In genomic region chr12:11825278-11825677, GRCh38 we compare ENCODE assay signal across 21 cellular contexts.
A peak's percentile ranks its signal among the peaks of the same experiment; 100 is the strongest.
DNase-seq lines count a peak whose midpoint lies in the region; ATAC-seq, FAIRE-seq and TF ChIP-seq lines count a peak whose summit lies in the region.
"Had no signal": no experiment of that assay in that cellular context is flagged by ENCODE, and none has a peak within 500 bp of the region (broad histone marks: within the 10 kb centered on the region; RNA-seq: fewer than 3 reads in every experiment).

No MANE protein-coding gene starts in this region.

- no peaks in the 10 kb centered on the region for H3K9me3 ChIP-seq in neural progenitor cell (ENCODE audit: low read depth)
- H3K9me3 ChIP-seq: MG63, upper lobe of right lung had no signal

- H3K36me3 ChIP-seq in neural progenitor cell: no peaks in the 10 kb centered on the region
- H3K36me3 ChIP-seq: cardiac muscle cell, MG63, upper lobe of right lung had no signal

- peaks cover 51% of the 10 kb centered on the region for H3F3A ChIP-seq in neural progenitor cell (ENCODE audit: low read depth)

- H3K4me1 Mint-ChIP-seq in activated CD4-positive, alpha-beta T cell treated with anti-CD3 and anti-CD28 coated beads, Interleukin-2, amount 10 ng/mL, durations not matched to agents 24 days and 14 days: peaks cover 47% of the 10 kb centered on the region
- peaks cover 36% of the 10 kb centered on the region for H3K4me1 Mint-ChIP-seq in WTC11
- peaks cover 36% of the 10 kb centered on the region for H3K4me1 Mint-ChIP-seq in neural progenitor cell

- intact Hi-C loops in activated CD4-positive, alpha-beta T cell treated with anti-CD3 and anti-CD28 coated beads, Interleukin-2, amount 10 ng/mL, durations not matched to agents 24 days and 14 days (cut with micrococcal nuclease): no loop called here

- H3K36me3 Mint-ChIP-seq in activated CD4-positive, alpha-beta T cell treated with anti-CD3 and anti-CD28 coated beads, Interleukin-2, amount 10 ng/mL, durations not matched to agents 24 days and 14 days (ENCODE audit: low read depth): peaks cover 39% of the 10 kb centered on the region
- peaks cover 4% of the 10 kb centered on the region; the same call in 1 of the 2 replicates for H3K36me3 Mint-ChIP-seq in WTC11
- peaks cover 1% of the 10 kb centered on the region for H3K36me3 Mint-ChIP-seq in neural progenitor cell

- H3K27ac ChIP-seq in neural progenitor cell: no peak overlapping the region
- H3K27ac ChIP-seq: HL-60, SK-N-MC, upper lobe of right lung had no signal

- peak overlapping the region; percentile 12 for H3K4me2 ChIP-seq in neural progenitor cell

- peaks cover 4% of the 10 kb centered on the region for H3K9me3 Mint-ChIP-seq in activated CD4-positive, alpha-beta T cell treated with anti-CD3 and anti-CD28 coated beads, Interleukin-2, amount 10 ng/mL, durations not matched to agents 24 days and 14 days
- H3K9me3 Mint-ChIP-seq in WTC11 (peaks cover 3% of the 10 kb centered on the region; the same call in 1 of the 2 replicates), neural progenitor cell (no peaks in the 10 kb centered on the region)
- H3K9me3 Mint-ChIP-seq: T-helper 2 cell treated with Interferon-gamma antibody and Interleukin-4, amounts not matched to agents 5 μg/mL and 100 μg/mL, for 36 hours had no signal

- POLR2A ChIA-PET in WTC11 (lab: Charles Lee): no interaction called here

- H4K20me1 ChIP-seq in neural progenitor cell (ENCODE audit: low read depth): no peaks in the 10 kb centered on the region

- no peak for ATAC-seq in WTC11
- ATAC-seq: Panc1, upper lobe of right lung had no signal

- no peak overlapping the region for H3K4me3 ChIP-seq in neural progenitor cell
- H3K4me3 ChIP-seq: cardiac muscle cell, MG63, SK-N-MC, upper lobe of right lung had no signal

- TF ChIP-seq POLR2A in GM12892 (IDR thresholded peaks at IDR 0.05; ENCODE audit: low read depth, low read length): no peak

- CTCF ChIA-PET in WTC11 (lab: Charles Lee): interaction anchor here (0.7 to 1.2 kb wide), 3 partner anchors 26 to 208 kb away, joined by 3 to 5 read pairs (median 4); no protein-coding TSS in a partner anchor

- H3K27me3 Mint-ChIP-seq in activated CD4-positive, alpha-beta T cell treated with anti-CD3 and anti-CD28 coated beads, Interleukin-2, amount 10 ng/mL, durations not matched to agents 24 days and 14 days: no peaks in the 10 kb centered on the region
- H3K27me3 Mint-ChIP-seq in WTC11 (ENCODE audit: low read depth): no peaks in the 10 kb centered on the region
- no peaks in the 10 kb centered on the region for H3K27me3 Mint-ChIP-seq in neural progenitor cell (ENCODE audit: insufficient read depth, low read depth)

- peak; percentile 27 for FAIRE-seq in GM12892 (lab: Jason Lieb, UNC)

- no peaks in the 10 kb centered on the region for H3K27me3 ChIP-seq in neural progenitor cell
- H3K27me3 ChIP-seq: cardiac muscle cell, MG63, upper lobe of right lung had no signal

- peak overlapping the region; percentile 82 for H3K27ac Mint-ChIP-seq in activated CD4-positive, alpha-beta T cell treated with anti-CD3 and anti-CD28 coated beads, Interleukin-2, amount 10 ng/mL, durations not matched to agents 24 days and 14 days
- H3K27ac Mint-ChIP-seq in WTC11 (peak overlapping the region; percentile 46), neural progenitor cell (peak overlapping the region; percentile 40)
- H3K27ac Mint-ChIP-seq: T-helper 2 cell treated with Interferon-gamma antibody and Interleukin-4, amounts not matched to agents 5 μg/mL and 100 μg/mL, for 36 hours had no signal

- H3K9ac ChIP-seq in neural progenitor cell: no peak overlapping the region

- no peak for TF ChIP-seq CTCF in WTC11 (IDR thresholded peaks at IDR 0.05)
- no peak for TF ChIP-seq CTCF in neural progenitor cell (IDR thresholded peaks at IDR 0.05)

- DNase-seq in activated CD4-positive, alpha-beta T cell treated with anti-CD3 and anti-CD28 coated beads, Interleukin-2, amount 10 ng/mL, durations not matched to agents 24 days and 14 days: no peak
- DNase-seq in activated CD4-positive, alpha-beta T cell treated with anti-CD3 and anti-CD28 coated beads for 4 hours: no peak
- DNase-seq in GM12892 (ENCODE audit: insufficient read length) (no peak), WTC11 (ENCODE audit: low spot score) (no peak), neural progenitor cell (ENCODE audit: low spot score) (no peak), OCI-M2 (lab: John Stamatoyannopoulos, UW; ENCODE audit: unreplicated experiment) (no peak), middle frontal gyrus (ENCODE audit: extremely low spot score, low spot score) (no peak), putamen (ENCODE audit: low spot score) (no peak)
- DNase-seq: GOT3; IMR-90; MG63; NCI-H1694; NCI-H226; NCI-H82; stimulated activated CD4-positive, alpha-beta T cell treated with anti-CD3 and anti-CD28 coated beads, Interleukin-4, amount 100 ng/mL, for 24 hours; upper lobe of right lung had no signal

- H3K4me3 Mint-ChIP-seq in activated CD4-positive, alpha-beta T cell treated with anti-CD3 and anti-CD28 coated beads, Interleukin-2, amount 10 ng/mL, durations not matched to agents 24 days and 14 days: peak overlapping the region; percentile 5
- H3K4me3 Mint-ChIP-seq in WTC11 (no peak overlapping the region), neural progenitor cell (no peak overlapping the region)
- H3K4me3 Mint-ChIP-seq: T-helper 2 cell treated with Interferon-gamma antibody and Interleukin-4, amounts not matched to agents 5 μg/mL and 100 μg/mL, for 36 hours had no signal

- H3K4me1 ChIP-seq in neural progenitor cell: peaks cover 84% of the 10 kb centered on the region

- no peaks in the 10 kb centered on the region for H3K79me2 ChIP-seq in neural progenitor cell (ENCODE audit: low read depth)

- H2AFZ ChIP-seq in neural progenitor cell (replicated peaks): no peak overlapping the region

TF ChIP-seq in WTC11, 78 proteins besides CTCF, POLR2A, EP300 and RAD21 (continues in another document):
- TF ChIP-seq AFF4 (CRISPR knock-in tag; IDR thresholded peaks at IDR 0.05; ENCODE audit: borderline replicate concordance) (no peak), SOX15 (CRISPR knock-in tag; IDR thresholded peaks at IDR 0.05) (no peak), STAT6 (CRISPR knock-in tag; conservative IDR thresholded peaks at IDR 0.05; ENCODE audit: low read depth) (no peak), MYBL2 (CRISPR knock-in tag; IDR thresholded peaks at IDR 0.05) (no peak), ZNF423 (CRISPR knock-in tag; IDR thresholded peaks at IDR 0.05) (no peak), USF1 (CRISPR knock-in tag; IDR thresholded peaks at IDR 0.05) (no peak), JUN (CRISPR knock-in tag; IDR thresholded peaks at IDR 0.05) (no peak)
